ENCODE assay signal across 8 cellular contexts in the genomic region with DNA sequence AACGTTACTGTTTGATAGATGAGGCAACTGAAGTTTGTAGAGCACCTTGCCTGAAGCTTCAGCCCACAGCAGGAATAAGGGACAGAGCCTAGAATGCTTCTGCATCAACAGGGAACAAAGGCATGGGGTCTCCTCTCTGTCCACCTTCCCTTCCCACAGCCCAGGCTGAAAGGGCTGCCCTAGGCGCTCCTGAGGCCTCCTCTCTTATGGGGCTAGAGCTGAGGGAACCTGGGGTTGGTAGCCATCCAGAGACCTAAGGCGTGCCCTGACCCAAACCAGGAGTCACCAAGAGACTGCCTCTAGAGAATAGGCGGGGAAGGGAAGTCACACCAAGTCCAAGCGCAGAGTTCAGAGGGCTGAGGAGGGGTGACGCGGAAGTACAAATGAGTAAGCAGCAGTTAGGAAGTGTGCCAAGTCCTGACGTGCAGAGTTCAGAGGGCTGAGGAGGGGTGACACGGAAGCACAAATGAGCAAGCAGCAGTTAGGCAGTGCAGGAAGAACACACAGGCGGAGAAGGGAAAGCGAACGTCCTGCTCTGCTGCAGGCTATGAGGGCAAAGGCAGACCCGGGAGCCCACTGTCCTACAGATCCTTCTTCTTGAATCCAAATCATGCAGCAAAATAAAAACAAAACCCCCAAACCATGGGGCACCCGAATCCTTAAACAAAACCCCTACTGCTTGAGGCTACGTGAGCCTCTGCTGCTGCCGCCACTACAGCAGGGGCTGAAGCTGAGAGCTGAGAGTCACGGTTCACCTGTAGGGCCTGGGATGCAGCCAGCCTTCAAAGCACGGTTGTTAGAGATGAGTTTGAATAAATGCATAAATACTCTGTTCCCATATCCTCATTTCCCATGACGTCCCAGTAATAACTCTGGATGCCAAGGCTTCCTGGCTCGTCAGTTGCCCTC. TPM values are rescaled to one million over a fixed set of nuclear protein-coding genes. Genes with fewer than 3 reads are reported as not detected.
DNase-seq lines count a peak whose midpoint lies in the region; ATAC-seq and TF ChIP-seq lines count a peak whose summit lies in the region.

No MANE protein-coding gene starts in this region.

- H3K27ac Mint-ChIP-seq in type B pancreatic cell, result peak overlapping the region; percentile 93

- H3K36me3 Mint-ChIP-seq in type B pancreatic cell, result no peaks in the 10 kb centered on the region

- peak; percentile 82 for TF ChIP-seq POLR2A in GM18505 (IDR thresholded peaks at IDR 0.05; ENCODE audit: borderline replicate concordance, extremely low read depth, insufficient read depth, insufficient read length)

- no peaks in the 10 kb centered on the region for H3K9me3 Mint-ChIP-seq in type B pancreatic cell

- H3K4me3 Mint-ChIP-seq in type B pancreatic cell, result peak overlapping the region; percentile 80

- CTCF ChIA-PET in RWPE1 (lab: Yijun Ruan, JAX), result no interaction called here

- no peaks in the 10 kb centered on the region for H3K27me3 Mint-ChIP-seq in type B pancreatic cell

- peak; percentile 32 for ATAC-seq in GM18505 (IDR thresholded peaks at IDR 0.05; ENCODE audit: unreplicated experiment)
- peak; percentile 52 for ATAC-seq in HG03108 (IDR thresholded peaks at IDR 0.05; ENCODE audit: unreplicated experiment)

- peak overlapping the region; percentile 90 for H3K27ac ChIP-seq in RWPE1

- TF ChIP-seq CTCF in RWPE1 (conservative IDR thresholded peaks at IDR 0.05; ENCODE audit: low read depth) (no peak), type B pancreatic cell (conservative IDR thresholded peaks at IDR 0.05) (no peak)

- POLR2A ChIA-PET in RWPE1 (lab: Yijun Ruan, JAX; ENCODE audit: low non-redundant PET), result no interaction called here

- H3K4me1 Mint-ChIP-seq in type B pancreatic cell (ENCODE audit: unreplicated experiment), result peaks cover 26% of the 10 kb centered on the region

- DNase-seq in RWPE1 (ENCODE audit: low spot score) (peak; percentile 84), glomerular visceral epithelial cell (ENCODE audit: extremely low spot score) (peak; percentile 80), pulmonary artery endothelial cell (ENCODE audit: low read depth, low spot score) (peak; percentile 78), type B pancreatic cell (ENCODE audit: extremely low spot score, unreplicated experiment) (no peak), dedifferentiated amniotic fluid mesenchymal stem cell (ENCODE audit: extremely low spot score) (no peak)
- DNase-seq in activated naive CD4-positive, alpha-beta T cell (lab: John Stamatoyannopoulos, UW), result peak; percentile 52 to 81 (median 67)

RNA-seq across cellular contexts. Expression of a gene that starts 2.7 kb away (rescaled TPM):
- total RNA-seq in pulmonary artery endothelial cell (99.5 and 119 TPM in 2 replicates), type B pancreatic cell (ENCODE audit: low replicate concordance) (120 and 129 TPM in 2 replicates)

RNA-seq across cellular contexts. Expression of a gene that starts 15.1 kb away (rescaled TPM):
- total RNA-seq in pulmonary artery endothelial cell, result 53.0 and 58.1 TPM in 2 replicates
- total RNA-seq in type B pancreatic cell (ENCODE audit: low replicate concordance), result 153 and 155 TPM in 2 replicates

RNA-seq across cellular contexts. Expression of a gene that starts 55.0 kb away (rescaled TPM):
- total RNA-seq in pulmonary artery endothelial cell (2,574 and 3,609 TPM in 2 replicates), type B pancreatic cell (ENCODE audit: low replicate concordance) (2,449 and 2,557 TPM in 2 replicates)

Comparison
In these comparisons a context has a peak if more than half of its experiments do, and no peak if none do; other contexts are left out.
1. DNase-seq: peak in RWPE1 (single experiment), activated naive CD4-positive, alpha-beta T cell (4 of 4), glomerular visceral epithelial cell (single experiment) and pulmonary artery endothelial cell (single experiment); none in type B pancreatic cell (single experiment) and dedifferentiated amniotic fluid mesenchymal stem cell (single experiment).